Comparison of ENCODE assay signal across 26 cellular contexts in the genomic region with DNA sequence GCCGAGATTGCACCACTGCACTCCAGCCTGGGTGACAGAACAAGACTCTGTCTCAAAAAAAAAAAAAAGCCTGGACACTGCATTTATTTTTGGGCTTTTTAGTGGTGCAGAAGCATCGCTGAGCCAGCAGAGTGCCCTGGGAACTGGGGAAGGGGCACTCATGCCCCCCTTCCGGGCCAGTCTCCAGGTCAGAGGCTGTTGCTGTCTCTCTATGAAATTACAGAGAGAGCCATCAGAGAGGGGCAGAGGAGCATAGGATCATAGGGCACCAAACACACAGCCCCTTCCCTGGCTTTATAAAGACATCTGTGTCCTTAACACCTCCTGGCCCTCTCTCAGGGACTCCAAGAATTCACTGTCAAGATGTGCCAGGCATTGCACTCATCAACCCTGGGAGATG.
"Had no signal": no experiment of that assay in that cellular context is flagged by ENCODE, and none has a peak within 500 bp of the region (broad histone marks: within the 10 kb centered on the region; RNA-seq: fewer than 3 reads in every experiment).

No MANE protein-coding gene starts in this region.

- H3K27ac ChIP-seq: stomach, suprapubic skin, testis, thoracic aorta, thyroid gland, tibial artery, tibial nerve, transverse colon, upper lobe of left lung, upper lobe of right lung, uterus, vagina had no signal

- H3K27me3 ChIP-seq: stomach, suprapubic skin, testis, thyroid gland, tibial artery, tibial nerve, transverse colon, upper lobe of left lung, upper lobe of right lung, uterus, vagina had no signal

- H3K4me3 ChIP-seq: stomach, suprapubic skin, testis, thoracic aorta, thyroid gland, tibial artery, tibial nerve, transverse colon, upper lobe of left lung, upper lobe of right lung, uterus, vagina had no signal

- H3K36me3 ChIP-seq: thoracic aorta, thyroid gland, transverse colon, upper lobe of right lung, uterus, vagina had no signal

- H3K4me1 ChIP-seq: suprapubic skin, testis, thyroid gland, tibial artery, tibial nerve, transverse colon, upper lobe of left lung, upper lobe of right lung, uterus, vagina had no signal

- DNase-seq: stimulated activated CD4-positive, alpha-beta T cell treated with anti-CD3 and anti-CD28 coated beads, Interleukin-2, amount 100 ng/mL, for 48 hours; stimulated activated CD4-positive, alpha-beta T cell treated with anti-CD3 and anti-CD28 coated beads, Interleukin-4, amount 100 ng/mL, for 1 hour; stimulated activated CD4-positive, alpha-beta T cell treated with anti-CD3 and anti-CD28 coated beads, Interleukin-4, amount 100 ng/mL, for 24 hours; stimulated activated CD4-positive, alpha-beta T cell treated with anti-CD3 and anti-CD28 coated beads, Interleukin-4, amount 100 ng/mL, for 4 hours; stimulated activated CD8-positive, alpha-beta memory T cell treated with anti-CD3 and anti-CD28 coated beads, Interleukin-4, amount 100 ng/mL, for 48 hours; stimulated activated naive B cell treated with anti-CD40 and anti-IgM and Interleukin-4, amounts not matched to agents 10 μg/mL and 1 μg/mL and 100 μg/mL, for 72 hours; stimulated activated naive CD4-positive, alpha-beta T cell; stimulated activated naive CD4-positive, alpha-beta T cell treated with Interleukin-2 at 50 U/mL for 16 hours; stimulated activated naive CD8-positive, alpha-beta T cell treated with anti-CD3 and anti-CD28 coated beads, Interleukin-15, amount 100 ng/mL, for 72 hours; stimulated activated naive CD8-positive, alpha-beta T cell treated with anti-CD3 and anti-CD28 coated beads, Interleukin-15, Interleukin-2, amounts not matched to agents 100 U/mL and 50 U/mL, for 24 hours; stomach; substantia nigra; testis; thyroid gland; tibial artery; transverse colon; trophoblast cell; upper lobe of right lung; uterus had no signal

- H3K9me3 ChIP-seq: stomach, suprapubic skin, testis, thoracic aorta, thyroid gland, tibial artery, tibial nerve, transverse colon, upper lobe of left lung, upper lobe of right lung, uterus, vagina had no signal

- ATAC-seq: stimulated activated effector memory CD8-positive, alpha-beta T cell treated with anti-CD3 and anti-CD28 coated beads, Interleukin-12 subunit alpha, Interleukin-12 subunit beta, amount 100 ng/mL, for 72 hours; stimulated activated memory B cell treated with anti-CD40 and anti-IgM and Interleukin-4, amounts not matched to agents 10 μg/mL and 1 μg/mL and 100 μg/mL, for 72 hours; stimulated activated naive B cell treated with anti-CD40 and anti-IgM and Interleukin-4, amounts not matched to agents 10 μg/mL and 1 μg/mL and 100 μg/mL, for 72 hours; stimulated activated naive CD8-positive, alpha-beta T cell treated with anti-CD3 and anti-CD28 coated beads, Interleukin-15, amount 100 ng/mL, for 72 hours; stimulated activated naive CD8-positive, alpha-beta T cell treated with anti-CD3 and anti-CD28 coated beads, Interleukin-15, Interleukin-2, amounts not matched to agents 100 U/mL and 50 U/mL, for 24 hours had no signal
